2 cellular contexts compared by ENCODE assay signal in genomic region chr6:11883471-11883870, GRCh38.
DNase-seq lines count a peak whose midpoint lies in the region; ATAC-seq, FAIRE-seq and TF ChIP-seq lines count a peak whose summit lies in the region.
"Not testable (repeated sequence)": the region's sequence is repeated elsewhere in the genome, so short reads cannot be mapped to it uniquely, and the experiment has no call there.

No MANE protein-coding gene starts in this region.

- not testable (repeated sequence) for TF ChIP-seq EP300 in K562 (IDR thresholded peaks at IDR 0.05; ENCODE audit: low read length)

- H3K4me2 ChIP-seq in K562 (ENCODE audit: insufficient read depth, low read length), result not testable (repeated sequence)

- not testable (repeated sequence) for H4K20me1 ChIP-seq in K562 (replicated peaks; ENCODE audit: control insufficient read depth, insufficient read depth, low read length)

- H3K27ac ChIP-seq in HEK293 (ENCODE audit: extremely low read depth, low read depth, low read length); K562 (ENCODE audit: extremely low read depth, low read depth, low read length): not testable (repeated sequence)

- not testable (repeated sequence) for TF ChIP-seq RAD21 in K562 (CRISPR knock-in tag; conservative IDR thresholded peaks at IDR 0.05 in 1 of 2, IDR thresholded peaks at IDR 0.05 in 1 of 2)

- intact Hi-C loops in K562 (cut with micrococcal nuclease), result not testable (repeated sequence)

- in situ Hi-C loops in K562 (cut with MboI), result not testable (repeated sequence)

- H3K36me3 ChIP-seq in HEK293 (ENCODE audit: control insufficient read depth in 2 of 2, insufficient read depth in 1 of 2, low read length in 2 of 2); K562 (ENCODE audit: control insufficient read depth, insufficient read depth, low read length): not testable (repeated sequence)

- not testable (repeated sequence) for FAIRE-seq in K562 (lab: Jason Lieb, UNC)

- not testable (repeated sequence) for H3K9me1 ChIP-seq in K562 (ENCODE audit: control insufficient read depth, insufficient read depth, low read length)

- H3K4me3 ChIP-seq in HEK293 (ENCODE audit: low read depth, low read length); K562: not testable (repeated sequence)

- not testable (repeated sequence) for H2AFZ ChIP-seq in K562 (ENCODE audit: low read depth, low read length)

- H3K4me1 ChIP-seq in HEK293 (ENCODE audit: control insufficient read depth, insufficient read depth, low read length); K562 (replicated peaks in 1 of 2; ENCODE audit: control insufficient read depth in 2 of 2, insufficient read depth in 2 of 2, low read length in 2 of 2): not testable (repeated sequence)

- H3K9me3 ChIP-seq in HEK293 (ENCODE audit: control insufficient read depth, insufficient read depth, low read depth, low read length), result not testable (repeated sequence)
- H3K9me3 ChIP-seq in K562 (replicated peaks; ENCODE audit: control insufficient read depth, insufficient read depth, low read depth, low read length), result peaks cover 11% of the 10 kb centered on the region

- H3K9ac ChIP-seq in K562 (ENCODE audit: insufficient read depth in 1 of 2, low read depth in 2 of 2, low read length in 2 of 2), result not testable (repeated sequence)

- not testable (repeated sequence) for H3K27me3 ChIP-seq in K562 (ENCODE audit: control insufficient read depth in 2 of 2, insufficient read depth in 2 of 2, low read length in 2 of 2)

- DNase-seq in K562 (ENCODE audit: extremely low read depth in 1 of 4, low spot score in 3 of 4), result not testable (repeated sequence)

- H3K79me2 ChIP-seq in K562 (ENCODE audit: control insufficient read depth, insufficient read depth, low read length), result not testable (repeated sequence)

- TF ChIP-seq POLR2A in K562 (conservative IDR thresholded peaks at IDR 0.05), result not testable (repeated sequence)

- CTCF ChIA-PET in HEK293 (lab: Yijun Ruan, JAX); K562 (lab: Yijun Ruan, JAX; ENCODE audit: low intra/inter-chr PET ratio): not testable (repeated sequence)

- not testable (repeated sequence) for ATAC-seq in K562

- WGBS in K562 (ENCODE audit: insufficient coverage, low coverage, missing lambda C conversion rate), result 68% methylated on average over 2 of the region's 2 CpGs

- TF ChIP-seq CTCF in HEK293 (tag by site-specific recombination; IDR thresholded peaks at IDR 0.05); K562 (IDR thresholded peaks at IDR 0.05 in 2 of 3, conservative IDR thresholded peaks at IDR 0.05 in 1 of 3; ENCODE audit: insufficient read depth in 2 of 3, low read depth in 1 of 3, low read length in 3 of 3): not testable (repeated sequence)

- POLR2A ChIA-PET in HEK293 (lab: Yijun Ruan, JAX); K562 (lab: Yijun Ruan, JAX): not testable (repeated sequence)

- not testable (repeated sequence) for BruUV-seq in K562 (replicated peaks; lab: Mats Ljungman, UMichigan)

TF ChIP-seq in HEK293, 187 proteins besides CTCF, POLR2A, EP300 and RAD21:
- 0 out of 2 replicates have a peak, but pooled peaks have one; percentile 11 for TF ChIP-seq ZNF146 (tag by site-specific recombination; IDR thresholded peaks at IDR 0.05)

TF ChIP-seq in K562, 482 proteins besides CTCF, POLR2A, EP300 and RAD21:
- TF ChIP-seq ZNF146 (CRISPR knock-in tag; IDR thresholded peaks at IDR 0.05; ENCODE audit: unreplicated experiment) (peak; percentile 90), ZBTB33 (CRISPR knock-in tag; IDR thresholded peaks at IDR 0.05) (peak; percentile 38; the same call in 1 of the 2 replicates), KDM1A (IDR thresholded peaks at IDR 0.05) (peak in 1 of 2 experiments; percentile 18; a peak in 1 of 4 replicates)
